13 cellular contexts compared by ENCODE assay signal in the genomic region with DNA sequence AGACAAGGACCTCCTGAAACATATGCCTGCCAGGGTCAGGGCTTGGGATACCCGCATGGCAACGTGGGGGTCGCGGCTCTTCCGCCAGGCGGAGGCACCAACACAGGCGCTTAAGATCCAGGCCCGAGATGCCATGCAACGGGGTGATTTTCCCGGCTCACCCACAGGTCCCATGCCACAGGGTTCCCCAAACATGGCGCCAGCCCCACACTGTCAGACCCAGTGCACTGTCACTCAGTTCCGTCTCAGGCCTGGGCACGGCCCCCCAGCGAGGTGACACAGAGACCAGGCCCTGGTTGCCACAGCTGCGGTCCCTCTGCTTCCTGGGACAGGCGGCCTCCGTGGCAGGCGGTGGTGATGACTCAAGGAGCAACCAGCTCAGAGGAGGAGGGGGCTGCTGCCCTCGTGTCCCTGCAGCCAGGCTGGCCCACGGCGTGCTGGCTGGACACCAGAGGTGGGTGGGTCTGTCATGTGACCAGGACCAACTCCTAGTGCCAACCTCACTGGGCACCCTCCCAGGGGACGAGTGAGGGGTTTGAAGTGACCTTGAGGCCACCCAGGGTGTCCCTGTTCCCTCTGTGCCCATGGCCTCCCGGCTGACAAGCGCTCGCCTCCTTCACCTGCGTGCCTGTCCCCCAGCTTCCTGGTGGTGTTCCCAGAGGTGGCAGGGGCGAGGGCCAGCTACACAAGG. TPM values are rescaled to one million over a fixed set of nuclear protein-coding genes. Genes with fewer than 3 reads are reported as not detected.
DNase-seq lines count a peak whose midpoint lies in the region; ATAC-seq, FAIRE-seq and TF ChIP-seq lines count a peak whose summit lies in the region.
"Had no signal": no experiment of that assay in that cellular context is flagged by ENCODE, and none has a peak within 500 bp of the region (broad histone marks: within the 10 kb centered on the region; RNA-seq: fewer than 3 reads in every experiment).

No MANE protein-coding gene starts in this region.

- H4K20me1 ChIP-seq in SK-N-SH (ENCODE audit: insufficient read depth) = no peaks in the 10 kb centered on the region

- H3K27me3 ChIP-seq in SK-N-SH (ENCODE audit: insufficient read depth) (no peaks in the 10 kb centered on the region), uterus (no peaks in the 10 kb centered on the region)

- no peak overlapping the region for H3K27ac Mint-ChIP-seq in activated naive CD4-positive, alpha-beta T cell treated with anti-CD3 and anti-CD28 coated beads, Interleukin-2, amount 10 ng/mL, durations not matched to agents 7 days and 5 days

- H3K27me3 Mint-ChIP-seq in activated naive CD4-positive, alpha-beta T cell treated with anti-CD3 and anti-CD28 coated beads, Interleukin-2, amount 10 ng/mL, durations not matched to agents 7 days and 5 days = no peaks in the 10 kb centered on the region

- H3K27ac ChIP-seq in SK-N-SH (ENCODE audit: low read depth in 2 of 2, low read length in 1 of 2) (no peak overlapping the region; a peak in 1 of 4 replicates), uterus (no peak overlapping the region)

- H3K79me2 ChIP-seq in SK-N-SH (ENCODE audit: insufficient read depth) = no peaks in the 10 kb centered on the region

- H3K9me3 Mint-ChIP-seq in activated naive CD4-positive, alpha-beta T cell treated with anti-CD3 and anti-CD28 coated beads, Interleukin-2, amount 10 ng/mL, durations not matched to agents 7 days and 5 days = no peaks in the 10 kb centered on the region

- peaks cover 7% of the 10 kb centered on the region for H3K4me1 Mint-ChIP-seq in activated naive CD4-positive, alpha-beta T cell treated with anti-CD3 and anti-CD28 coated beads, Interleukin-2, amount 10 ng/mL, durations not matched to agents 7 days and 5 days

- no peak for ATAC-seq in GM19452 (IDR thresholded peaks at IDR 0.05; ENCODE audit: unreplicated experiment)
- ATAC-seq: Panc1 had no signal

- peak; percentile 18 for DNase-seq in activated naive CD4-positive, alpha-beta T cell treated with anti-CD3 and anti-CD28 coated beads, Interleukin-2, amount 10 ng/mL, durations not matched to agents 7 days and 5 days
- no peak for DNase-seq in activated naive CD4-positive, alpha-beta T cell treated with Interleukin-2 at 50 U/mL for 16 hours
- peak; percentile 43 for DNase-seq in SK-N-SH
- DNase-seq in iPS-NIHi11 (ENCODE audit: low spot score) = peak; percentile 29
- peak; percentile 14 to 17 for DNase-seq in uterus
- DNase-seq in GM12892 (ENCODE audit: insufficient read length) = no peak
- no peak for DNase-seq in NCI-H446 (lab: John Stamatoyannopoulos, UW)
- DNase-seq: hippocampal formation, NCI-H1694 treated with DMSO at 0.1 percent for 48 hours, small intestine had no signal

- H3F3A ChIP-seq in SK-N-SH (replicated peaks; ENCODE audit: insufficient read depth) = no peaks in the 10 kb centered on the region

- CTCF ChIA-PET in activated naive CD4-positive, alpha-beta T cell treated with anti-CD3 and anti-CD28 coated beads, Interleukin-2, amount 10 ng/mL, durations not matched to agents 7 days and 5 days (lab: Charles Lee) = no interaction called here
- CTCF ChIA-PET in SK-N-SH (lab: Yijun Ruan, JAX) = interaction anchor here (1.1 kb wide), 1 partner anchor 17 kb away, joined by 3 read pairs; no protein-coding TSS in a partner anchor

- H3K9me3 ChIP-seq in SK-N-SH (no peaks in the 10 kb centered on the region), uterus (no peaks in the 10 kb centered on the region)

- H3K36me3 Mint-ChIP-seq in activated naive CD4-positive, alpha-beta T cell treated with anti-CD3 and anti-CD28 coated beads, Interleukin-2, amount 10 ng/mL, durations not matched to agents 7 days and 5 days = no peaks in the 10 kb centered on the region

- H3K4me3 ChIP-seq in SK-N-SH (ENCODE audit: low read depth in 2 of 2, low read length in 1 of 2) (no peak overlapping the region), uterus (no peak overlapping the region)

- no peak for FAIRE-seq in GM12892 (lab: Jason Lieb, UNC)
- FAIRE-seq: small intestine had no signal

- no peaks in the 10 kb centered on the region for H3K9me2 ChIP-seq in SK-N-SH

- intact Hi-C loops in uterus (cut with DNase I; ENCODE audit: low total_unique reads) = no loop called here

- H2AFZ ChIP-seq in SK-N-SH (ENCODE audit: low read depth) = no peak overlapping the region

- POLR2A ChIA-PET in SK-N-SH (lab: Yijun Ruan, JAX) = interaction anchor here (0.6 to 0.9 kb wide), 3 partner anchors 13 to 603 kb away, joined by 3 to 4 read pairs (median 3); no protein-coding TSS in a partner anchor

- H3K36me3 ChIP-seq in SK-N-SH (replicated peaks in 1 of 2; ENCODE audit: control insufficient read depth in 1 of 2, insufficient read depth in 2 of 2, low read length in 1 of 2) = no peaks in the 10 kb centered on the region
- no peaks in the 10 kb centered on the region for H3K36me3 ChIP-seq in uterus

- H3K4me1 ChIP-seq in SK-N-SH (ENCODE audit: control insufficient read depth in 1 of 2, insufficient read depth in 2 of 2, low read depth in 1 of 2, low read length in 1 of 2) (peaks cover 12 to 32% of the 10 kb centered on the region in 2 experiments; a peak in 3 of 4 replicates), uterus (no peaks in the 10 kb centered on the region)

- no peak for TF ChIP-seq EP300 in SK-N-SH (IDR thresholded peaks at IDR 0.05; ENCODE audit: borderline replicate concordance in 1 of 2, low read depth in 1 of 2, low read length in 1 of 2)

- WGBS in SK-N-SH (ENCODE audit: low lambda C conversion rate) = 76% methylated on average over 17 of the region's 27 CpGs

- TF ChIP-seq RAD21 in SK-N-SH (IDR thresholded peaks at IDR 0.05; ENCODE audit: low read length) = no peak

- TF ChIP-seq CTCF in SK-N-SH (IDR thresholded peaks at IDR 0.05) (no peak), uterus (IDR thresholded peaks at IDR 0.05) (no peak)

- no peak overlapping the region for H3K4me3 Mint-ChIP-seq in activated naive CD4-positive, alpha-beta T cell treated with anti-CD3 and anti-CD28 coated beads, Interleukin-2, amount 10 ng/mL, durations not matched to agents 7 days and 5 days

- peak overlapping the region; percentile 33; the same call in 1 of the 2 replicates for H3K4me2 ChIP-seq in SK-N-SH

- TF ChIP-seq POLR2A in uterus (IDR thresholded peaks at IDR 0.05) (no peak), GM12892 (IDR thresholded peaks at IDR 0.05; ENCODE audit: low read depth, low read length) (no peak)

- H3K9ac ChIP-seq in SK-N-SH = no peak overlapping the region

TF ChIP-seq in SK-N-SH, 30 proteins besides CTCF, POLR2A, EP300 and RAD21:
- TF ChIP-seq, protein P1, sequence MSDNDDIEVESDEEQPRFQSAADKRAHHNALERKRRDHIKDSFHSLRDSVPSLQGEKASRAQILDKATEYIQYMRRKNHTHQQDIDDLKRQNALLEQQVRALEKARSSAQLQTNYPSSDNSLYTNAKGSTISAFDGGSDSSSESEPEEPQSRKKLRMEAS (IDR thresholded peaks at IDR 0.05; ENCODE audit: low read depth) = no peak
- peak; percentile 16; the same call in 1 of the 2 replicates for TF ChIP-seq FOSL2 (IDR thresholded peaks at IDR 0.05; ENCODE audit: borderline replicate concordance, low read depth)
- peak; percentile 56 for TF ChIP-seq USF1 (IDR thresholded peaks at IDR 0.05; ENCODE audit: borderline replicate concordance, low read depth)

RNA-seq across cellular contexts. Expression of gene PDCD1, which starts 4.9 kb away (rescaled TPM):
- not detected in 2 replicates for polyA plus RNA-seq in SK-N-SH (2012; rRNA removed)
- polyA plus RNA-seq in SK-N-SH (2012; cell fraction: cytosol; rRNA removed) = not detected in 2 replicates
- not detected in 2 replicates for polyA plus RNA-seq in SK-N-SH (2012; cell fraction: nucleus; rRNA removed)
- total RNA-seq in uterus = under 1 TPM in 1 of 4 donors, not detected in 3; 0.21 TPM
- 1.0 TPM for polyA plus RNA-seq in GM12892 (2012; ENCODE audit: missing spikeins)
- total RNA-seq: HT-29 had no signal

RNA-seq across cellular contexts. Expression of gene RTP5, which starts 15.7 kb away (rescaled TPM):
- polyA plus RNA-seq in SK-N-SH (2012; rRNA removed) = not detected in 2 replicates
- not detected in 2 replicates for polyA plus RNA-seq in SK-N-SH (2012; cell fraction: cytosol; rRNA removed)
- not detected in 2 replicates for polyA plus RNA-seq in SK-N-SH (2012; cell fraction: nucleus; rRNA removed)
- total RNA-seq in uterus = under 1 TPM in 1 of 4 donors, not detected in 3; 0.15 TPM
- polyA plus RNA-seq in GM12892 (2012; ENCODE audit: missing spikeins) = not detected
- total RNA-seq: HT-29 had no signal

RNA-seq across cellular contexts. Expression of gene NEU4, which starts 44.8 kb away (rescaled TPM):
- polyA plus RNA-seq in SK-N-SH (2012; rRNA removed) = 0.05 TPM in 1 of 2 replicates, not detected in the other
- polyA plus RNA-seq in SK-N-SH (2012; cell fraction: cytosol; rRNA removed) = 0.03 and 0.07 TPM in 2 replicates
- 0.54 and 0.62 TPM in 2 replicates for polyA plus RNA-seq in SK-N-SH (2012; cell fraction: nucleus; rRNA removed)
- total RNA-seq in uterus = under 1 TPM in 2 of 4 donors, not detected in 2; 0.21 to 0.29 TPM
- 0.19 TPM for polyA plus RNA-seq in GM12892 (2012; ENCODE audit: missing spikeins)

Comparison
In these comparisons a context has a peak if more than half of its experiments do, and no peak if none do; other contexts are left out.
1. DNase-seq: peak in activated naive CD4-positive, alpha-beta T cell treated with anti-CD3 and anti-CD28 coated beads, Interleukin-2, amount 10 ng/mL, durations not matched to agents 7 days and 5 days (single experiment), SK-N-SH (single experiment), iPS-NIHi11 (single experiment) and uterus (2 of 2); none in activated naive CD4-positive, alpha-beta T cell treated with Interleukin-2 at 50 U/mL for 16 hours (single experiment), GM12892 (single experiment) and NCI-H446 (0 of 2).